23 cellular contexts compared by ENCODE assay signal in genomic region chr16:28905229-28905754, GRCh38. TPM values are rescaled to one million over a fixed set of nuclear protein-coding genes. Genes with fewer than 3 reads are reported as not detected.
DNase-seq lines count a peak whose midpoint lies in the region; TF ChIP-seq lines count a peak whose summit lies in the region.
"Had no signal": no experiment of that assay in that cellular context is flagged by ENCODE, and none has a peak within 500 bp of the region (broad histone marks: within the 10 kb centered on the region; RNA-seq: fewer than 3 reads in every experiment).

No MANE protein-coding gene starts in this region.

- no peaks in the 10 kb centered on the region for H3K27me3 Mint-ChIP-seq in activated naive CD4-positive, alpha-beta T cell treated with anti-CD3 and anti-CD28 coated beads, Interleukin-2, amount 10 ng/mL, durations not matched to agents 7 days and 5 days
- no peaks in the 10 kb centered on the region for H3K27me3 Mint-ChIP-seq in endodermal cell (ENCODE audit: insufficient read depth)

- peak overlapping the region; percentile 44 for H3K27ac ChIP-seq in endodermal cell (ENCODE audit: low read depth, low read length)
- H3K27ac ChIP-seq: Peyer's patch, SK-N-MC had no signal

- no peak overlapping the region for H3K4me3 ChIP-seq in endodermal cell (ENCODE audit: low read length)
- H3K4me3 ChIP-seq: Peyer's patch, SK-N-MC had no signal

- 93 to 100% methylated on average over 1 to 7 of the region's 9 CpGs for WGBS in endodermal cell (ENCODE audit: insufficient coverage in 1 of 2, insufficient read length in 1 of 2), 2 experiments

- peaks cover 4% of the 10 kb centered on the region for H3K36me3 ChIP-seq in endodermal cell (ENCODE audit: control insufficient read depth, insufficient read depth, low read length)
- H3K36me3 ChIP-seq: BE2C had no signal

- H3K9me3 Mint-ChIP-seq in activated naive CD4-positive, alpha-beta T cell treated with anti-CD3 and anti-CD28 coated beads, Interleukin-2, amount 10 ng/mL, durations not matched to agents 7 days and 5 days = no peaks in the 10 kb centered on the region
- H3K9me3 Mint-ChIP-seq in endodermal cell = no peaks in the 10 kb centered on the region

- no peaks in the 10 kb centered on the region for H3K4me1 ChIP-seq in endodermal cell (ENCODE audit: control insufficient read depth, insufficient read depth, low read length)
- H3K4me1 ChIP-seq: BE2C, Peyer's patch had no signal

- CTCF ChIA-PET in activated naive CD4-positive, alpha-beta T cell treated with anti-CD3 and anti-CD28 coated beads, Interleukin-2, amount 10 ng/mL, durations not matched to agents 7 days and 5 days (lab: Charles Lee) = no interaction called here

- H3K9ac ChIP-seq in endodermal cell (ENCODE audit: extremely low read depth, low read length, poor library complexity, severe bottlenecking) = no peak overlapping the region

- intact Hi-C loops in posterior cingulate gyrus (cut with DNase I) = no loop called here

- H3K4me1 Mint-ChIP-seq in activated naive CD4-positive, alpha-beta T cell treated with anti-CD3 and anti-CD28 coated beads, Interleukin-2, amount 10 ng/mL, durations not matched to agents 7 days and 5 days = peaks cover 5% of the 10 kb centered on the region
- no peaks in the 10 kb centered on the region for H3K4me1 Mint-ChIP-seq in endodermal cell

- no peaks in the 10 kb centered on the region for H3K9me3 ChIP-seq in endodermal cell (ENCODE audit: control insufficient read depth, low read length)
- H3K9me3 ChIP-seq: BE2C, Peyer's patch had no signal

- H3K27me3 ChIP-seq in endodermal cell (ENCODE audit: control insufficient read depth, insufficient read depth, low read length, poor library complexity, severe bottlenecking) = no peaks in the 10 kb centered on the region
- H3K27me3 ChIP-seq: BE2C, Peyer's patch had no signal

- H3K4me3 Mint-ChIP-seq in activated naive CD4-positive, alpha-beta T cell treated with anti-CD3 and anti-CD28 coated beads, Interleukin-2, amount 10 ng/mL, durations not matched to agents 7 days and 5 days = no peak overlapping the region
- no peak overlapping the region for H3K4me3 Mint-ChIP-seq in endodermal cell

- H3K36me3 Mint-ChIP-seq in activated naive CD4-positive, alpha-beta T cell treated with anti-CD3 and anti-CD28 coated beads, Interleukin-2, amount 10 ng/mL, durations not matched to agents 7 days and 5 days = peaks cover 5% of the 10 kb centered on the region
- peaks cover 9% of the 10 kb centered on the region for H3K36me3 Mint-ChIP-seq in endodermal cell (ENCODE audit: low read depth)

- DNase-seq in activated naive CD4-positive, alpha-beta T cell treated with anti-CD3 and anti-CD28 coated beads, Interleukin-2, amount 10 ng/mL, durations not matched to agents 7 days and 5 days = no peak
- DNase-seq in activated naive CD4-positive, alpha-beta T cell treated with anti-CD3 and anti-CD28 coated beads, Interleukin-2, amount 50 U/mL, for 16 hours = no peak
- DNase-seq in endodermal cell = no peak
- DNase-seq in retina = peak; percentile 13
- no peak for DNase-seq in activated CD4-positive, alpha-beta T cell treated with anti-CD3 and anti-CD28 coated beads for 48 hours
- DNase-seq in posterior cingulate gyrus = no peak
- DNase-seq: 8988T, ACHN, BE2C, Calu3, DMS79 treated with DMSO at 0.1 percent for 48 hours, GF-D8, Karpas-422, NCI-H1092, NCI-H1417 treated with DMSO at 0.1 percent for 48 hours, NCI-H187, NCI-H446, NCI-H524 treated with DMSO at 0.1 percent for 48 hours, NCI-H774, Peyer's patch, SHP77 treated with DMSO at 0.1 percent for 48 hours had no signal

- no peak for TF ChIP-seq CTCF in endodermal cell (conservative IDR thresholded peaks at IDR 0.05)

- peak overlapping the region; percentile 45 for H3K27ac Mint-ChIP-seq in activated naive CD4-positive, alpha-beta T cell treated with anti-CD3 and anti-CD28 coated beads, Interleukin-2, amount 10 ng/mL, durations not matched to agents 7 days and 5 days
- no peak overlapping the region for H3K27ac Mint-ChIP-seq in endodermal cell

RNA-seq across cellular contexts. Expression of gene RABEP2, which starts 19.7 kb away (rescaled TPM):
- 10 to 100 TPM; 16.1 to 19.2 TPM for total RNA-seq in endodermal cell
- 7.8 TPM for polyA plus RNA-seq in endodermal cell (2013, experiment 1 of 2)
- 6.0 TPM for polyA plus RNA-seq in endodermal cell (2013, experiment 2 of 2)

RNA-seq across cellular contexts. Expression of gene CD19, which starts 26.5 kb away (rescaled TPM):
- not detected for total RNA-seq in endodermal cell
- not detected for polyA plus RNA-seq in endodermal cell (2013, experiment 1 of 2)
- not detected for polyA plus RNA-seq in endodermal cell (2013, experiment 2 of 2)
- total RNA-seq: Calu3, HT-29 had no signal

RNA-seq across cellular contexts. Expression of gene ATP2A1, which starts 27.0 kb away (rescaled TPM):
- total RNA-seq in endodermal cell = 1 to 10 TPM; 4.7 to 7.7 TPM
- 2.2 TPM for polyA plus RNA-seq in endodermal cell (2013, experiment 1 of 2)
- 3.7 TPM for polyA plus RNA-seq in endodermal cell (2013, experiment 2 of 2)

RNA-seq across cellular contexts. Expression of gene SH2B1, which starts 41.6 kb away (rescaled TPM):
- 10 to 100 TPM; 56.5 to 63.4 TPM for total RNA-seq in endodermal cell
- 42.6 TPM for polyA plus RNA-seq in endodermal cell (2013, experiment 1 of 2)
- polyA plus RNA-seq in endodermal cell (2013, experiment 2 of 2) = 33.7 TPM

RNA-seq across cellular contexts. Expression of gene NFATC2IP, which starts 45.4 kb away (rescaled TPM):
- total RNA-seq in endodermal cell = 10 to 100 TPM; 63.7 to 65.4 TPM
- polyA plus RNA-seq in endodermal cell (2013, experiment 1 of 2) = 46.2 TPM
- polyA plus RNA-seq in endodermal cell (2013, experiment 2 of 2) = 39.5 TPM
